Comparison of ENCODE assay signal across 8 cellular contexts in the genomic region with DNA sequence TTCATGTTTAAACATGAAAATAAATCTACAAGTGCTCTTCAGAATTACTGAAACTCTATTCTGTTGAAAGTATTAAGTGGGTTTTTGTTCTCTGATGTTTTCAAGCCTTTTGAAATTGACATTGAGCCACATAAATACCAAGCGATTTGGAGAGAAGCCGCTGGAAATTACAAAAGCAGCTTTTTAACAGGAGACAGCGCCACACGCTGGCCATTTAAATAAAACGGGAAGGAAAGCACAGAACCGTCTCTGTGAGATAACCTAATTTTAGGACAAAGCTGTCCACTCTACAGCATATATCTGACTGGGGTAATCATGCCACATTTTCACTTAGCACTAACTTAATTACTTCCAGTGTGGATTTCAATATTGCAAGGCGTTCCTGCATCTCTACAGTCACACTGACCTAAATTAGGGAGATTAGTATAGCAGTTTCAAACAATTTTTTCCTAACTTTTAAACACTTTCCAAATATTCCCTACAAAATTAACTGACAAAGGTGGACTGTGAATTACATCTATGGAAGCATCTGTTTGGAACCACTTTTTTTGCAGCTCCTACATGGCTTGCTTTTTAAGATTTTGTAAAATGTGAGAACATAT. TPM values are rescaled to one million over a fixed set of nuclear protein-coding genes. Genes with fewer than 3 reads are reported as not detected.
A peak's percentile ranks its signal among the peaks of the same experiment; 100 is the strongest.
DNase-seq lines count a peak whose midpoint lies in the region; ATAC-seq and TF ChIP-seq lines count a peak whose summit lies in the region.

No MANE protein-coding gene starts in this region.

- H4K20me1 ChIP-seq in osteoblast (ENCODE audit: insufficient read depth, low read length), result no peaks in the 10 kb centered on the region

- H3K4me2 ChIP-seq in osteoblast (ENCODE audit: insufficient read depth, low read length), result no peak overlapping the region

- DNase-seq in NCI-H510A treated with DMSO at 0.1 percent for 48 hours (lab: John Stamatoyannopoulos, UW) (peak; percentile 57), NCI-H510A (lab: John Stamatoyannopoulos, UW) (no peak), SKM-1 (lab: John Stamatoyannopoulos, UW; ENCODE audit: unreplicated experiment) (peak; percentile 18), epithelial cell of esophagus (ENCODE audit: low read depth) (peak; percentile 49), osteoblast (ENCODE audit: insufficient read length, low spot score, missing footprints) (no peak), NCI-H1436 treated with DMSO at 0.1 percent for 48 hours (lab: John Stamatoyannopoulos, UW) (no peak)
- peak; percentile 18 for DNase-seq in Jurkat, Clone E6-1 (ENCODE audit: low read depth, low spot score)

- H3K27ac ChIP-seq in osteoblast (ENCODE audit: low read depth, low read length), result no peak overlapping the region

- no peak for ATAC-seq in HG03196 (IDR thresholded peaks at IDR 0.05; ENCODE audit: unreplicated experiment)

- no peaks in the 10 kb centered on the region for H3K27me3 ChIP-seq in osteoblast (ENCODE audit: insufficient read depth, low read length)

- H3K9me3 ChIP-seq in osteoblast (ENCODE audit: low read depth, low read length), result no peaks in the 10 kb centered on the region

- H2AFZ ChIP-seq in osteoblast (ENCODE audit: low read length), result no peak overlapping the region

- no peak overlapping the region for H3K4me3 ChIP-seq in Jurkat, Clone E6-1 (ENCODE audit: low read length)
- H3K4me3 ChIP-seq in epithelial cell of esophagus (ENCODE audit: low read length), result no peak overlapping the region
- no peak overlapping the region for H3K4me3 ChIP-seq in osteoblast (ENCODE audit: insufficient read depth, low read length)

- no peaks in the 10 kb centered on the region for H3K36me3 ChIP-seq in osteoblast (ENCODE audit: insufficient read depth, low read length)

- no peaks in the 10 kb centered on the region for H3K79me2 ChIP-seq in osteoblast (ENCODE audit: insufficient read depth, low read length)

- peak; percentile 57 for TF ChIP-seq CTCF in epithelial cell of esophagus (IDR thresholded peaks at IDR 0.05; ENCODE audit: insufficient read depth, low read depth, low read length, missing control alignments)
- peak; percentile 62 for TF ChIP-seq CTCF in osteoblast (IDR thresholded peaks at IDR 0.05; ENCODE audit: extremely low read depth, low read depth, low read length)

- no peaks in the 10 kb centered on the region for H3K4me1 ChIP-seq in osteoblast (ENCODE audit: insufficient read depth, low read length)

RNA-seq across cellular contexts. Expression of a gene that starts 6.8 kb away (rescaled TPM):
- not detected for polyA plus RNA-seq in Jurkat, Clone E6-1 (2012; ENCODE audit: insufficient read depth, insufficient read length)
- total RNA-seq in osteoblast, result 1.1 and 1.5 TPM in 2 replicates

Comparison
In these comparisons a context has a peak if more than half of its experiments do, and no peak if none do; other contexts are left out.
1. DNase-seq: peak in NCI-H510A treated with DMSO at 0.1 percent for 48 hours (single experiment), Jurkat, Clone E6-1 (single experiment), SKM-1 (single experiment) and epithelial cell of esophagus (single experiment); none in NCI-H510A (single experiment), osteoblast (single experiment) and NCI-H1436 treated with DMSO at 0.1 percent for 48 hours (single experiment).